Comparison of ENCODE assay signal across 8 cellular contexts in genomic region chr14:88323520-88324199, GRCh38. TPM values are rescaled to one million over a fixed set of nuclear protein-coding genes. Genes with fewer than 3 reads are reported as not detected.
A peak's percentile ranks its signal among the peaks of the same experiment; 100 is the strongest.
DNase-seq lines count a peak whose midpoint lies in the region; ATAC-seq and TF ChIP-seq lines count a peak whose summit lies in the region.

No MANE protein-coding gene starts in this region.

- peak overlapping the region; percentile 88 for H3K4me3 Mint-ChIP-seq in memory B cell

- peaks cover 73% of the 10 kb centered on the region for H3K27me3 ChIP-seq in BE2C

- peaks cover 4% of the 10 kb centered on the region for H3K4me1 Mint-ChIP-seq in memory B cell

- peaks cover 23% of the 10 kb centered on the region for H3K27me3 Mint-ChIP-seq in memory B cell

- peaks cover 3% of the 10 kb centered on the region for H3K9me3 ChIP-seq in BE2C

- TF ChIP-seq CTCF in BE2C (IDR thresholded peaks at IDR 0.05; ENCODE audit: low read depth, low read length) (no peak), astrocyte of the spinal cord (IDR thresholded peaks at IDR 0.05; ENCODE audit: low read depth, low read length) (no peak)

- TF ChIP-seq POLR2A in GM18505 (IDR thresholded peaks at IDR 0.05; ENCODE audit: borderline replicate concordance, extremely low read depth, insufficient read depth, insufficient read length), result no peak

- H3K36me3 ChIP-seq in BE2C, result no peaks in the 10 kb centered on the region

- H3K27ac Mint-ChIP-seq in memory B cell, result no peak overlapping the region

- peak; percentile 78 for DNase-seq in BE2C
- peak; percentile 62 for DNase-seq in NCI-H2171 treated with DMSO at 0.1 percent for 48 hours (lab: John Stamatoyannopoulos, UW)
- no peak for DNase-seq in astrocyte of the spinal cord (ENCODE audit: low read depth, low spot score)
- no peak for DNase-seq in memory B cell (ENCODE audit: low spot score in 2 of 2)
- no peak for DNase-seq in SKM-1 treated with dmso at 0.1 percent for 144 hours (lab: John Stamatoyannopoulos, UW; ENCODE audit: unreplicated experiment)
- no peak for DNase-seq in globus pallidus (ENCODE audit: low spot score)

- H3K4me1 ChIP-seq in BE2C, result no peaks in the 10 kb centered on the region

- H3K36me3 Mint-ChIP-seq in memory B cell, result no peaks in the 10 kb centered on the region

- peak; percentile 93 for ATAC-seq in GM18505 (IDR thresholded peaks at IDR 0.05; ENCODE audit: unreplicated experiment)
- ATAC-seq in HG02763 (IDR thresholded peaks at IDR 0.05; ENCODE audit: unreplicated experiment), result peak; percentile 96
- ATAC-seq in memory B cell (ENCODE audit: low read depth), result peak; percentile 70

- H3K9me3 Mint-ChIP-seq in memory B cell, result no peaks in the 10 kb centered on the region

- in situ Hi-C loops in astrocyte of the spinal cord (cut with HindIII; ENCODE audit: low sequenced_read_pairs), result no loop called here

- H3K4me3 ChIP-seq in BE2C (ENCODE audit: low read depth, low read length), result peak overlapping the region; percentile 61
- peak overlapping the region; percentile 20 for H3K4me3 ChIP-seq in astrocyte of the spinal cord (ENCODE audit: low read depth, low read length)

RNA-seq across cellular contexts. Expression of gene KCNK10, which starts 0.6 kb away (rescaled TPM):
- 0.31 TPM for polyA plus RNA-seq in BE2C (2012; ENCODE audit: insufficient read depth, insufficient read length, low read depth)

Comparison
In these comparisons a context has a peak if more than half of its experiments do, and no peak if none do; other contexts are left out.
1. DNase-seq: peak in BE2C (single experiment) and NCI-H2171 treated with DMSO at 0.1 percent for 48 hours (single experiment); none in astrocyte of the spinal cord (single experiment), memory B cell (0 of 2), SKM-1 treated with dmso at 0.1 percent for 144 hours (single experiment) and globus pallidus (single experiment).
2. Peak in every context shown above with its lines, with median percentiles within 50 percentile points of each other: ATAC-seq.